In genomic region chr2:58516695-58517094, GRCh38 we compare ENCODE assay signal across 1 cellular context.
TF ChIP-seq lines count a peak whose summit lies in the region.

No MANE protein-coding gene starts in this region.

TF ChIP-seq in HepG2, 621 proteins besides CTCF, POLR2A, EP300 and RAD21 (continued from another document):
- TF ChIP-seq, protein P1, sequence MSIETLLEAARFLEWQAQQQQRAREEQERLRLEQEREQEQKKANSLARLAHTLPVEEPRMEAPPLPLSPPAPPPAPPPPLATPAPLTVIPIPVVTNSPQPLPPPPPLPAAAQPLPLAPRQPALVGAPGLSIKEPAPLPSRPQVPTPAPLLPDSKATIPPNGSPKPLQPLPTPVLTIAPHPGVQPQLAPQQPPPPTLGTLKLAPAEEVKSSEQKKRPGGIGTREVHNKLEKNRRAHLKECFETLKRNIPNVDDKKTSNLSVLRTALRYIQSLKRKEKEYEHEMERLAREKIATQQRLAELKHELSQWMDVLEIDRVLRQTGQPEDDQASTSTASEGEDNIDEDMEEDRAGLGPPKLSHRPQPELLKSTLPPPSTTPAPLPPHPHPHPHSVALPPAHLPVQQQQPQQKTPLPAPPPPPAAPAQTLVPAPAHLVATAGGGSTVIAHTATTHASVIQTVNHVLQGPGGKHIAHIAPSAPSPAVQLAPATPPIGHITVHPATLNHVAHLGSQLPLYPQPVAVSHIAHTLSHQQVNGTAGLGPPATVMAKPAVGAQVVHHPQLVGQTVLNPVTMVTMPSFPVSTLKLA (IDR thresholded peaks at IDR 0.05): no peak
- peak; percentile 49 to 70; a peak in 3 of 4 replicates for TF ChIP-seq MAFK (conservative IDR thresholded peaks at IDR 0.05 in 1 of 2, IDR thresholded peaks at IDR 0.05 in 1 of 2; ENCODE audit: low read length in 2 of 2)
- TF ChIP-seq DNMT1 (CRISPR knock-in tag; IDR thresholded peaks at IDR 0.05): no peak
- peak; percentile 78 for TF ChIP-seq NFE2L2 (IDR thresholded peaks at IDR 0.05; ENCODE audit: low read length)
- TF ChIP-seq ZMYM4 (CRISPR knock-in tag; IDR thresholded peaks at IDR 0.05): no peak
